In the genomic region with DNA sequence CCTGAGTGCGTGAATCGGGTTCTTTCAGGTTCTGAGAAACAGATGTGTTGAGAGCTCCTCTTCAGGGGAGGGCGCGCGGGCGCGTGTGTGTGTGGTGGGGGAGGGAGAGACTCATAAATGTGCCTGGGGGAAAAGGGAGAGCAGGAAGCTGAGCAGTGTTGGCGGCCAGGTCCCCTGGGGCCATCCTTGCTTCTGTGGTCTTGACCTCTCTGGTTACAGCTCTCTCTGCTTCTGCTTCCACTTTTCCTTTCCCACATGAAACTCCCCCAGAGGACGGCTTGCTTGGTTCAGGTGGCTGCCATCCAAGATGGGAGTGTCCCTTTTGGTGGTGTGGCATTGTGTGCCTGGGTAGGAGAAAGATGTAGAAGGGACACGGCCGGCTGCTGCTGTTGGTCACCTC, we compare ENCODE assay signal across 8 cellular contexts. TPM values are rescaled to one million over a fixed set of nuclear protein-coding genes. Genes with fewer than 3 reads are reported as not detected.
A peak's percentile ranks its signal among the peaks of the same experiment; 100 is the strongest.
DNase-seq lines count a peak whose midpoint lies in the region; ATAC-seq, FAIRE-seq and TF ChIP-seq lines count a peak whose summit lies in the region.

No MANE protein-coding gene starts in this region.

- TF ChIP-seq CTCF in BJ (IDR thresholded peaks at IDR 0.05; ENCODE audit: insufficient read depth, low read depth, low read length) (no peak), HEK293 (tag by site-specific recombination; IDR thresholded peaks at IDR 0.05) (no peak)

- H3K27ac ChIP-seq in HEK293 (ENCODE audit: extremely low read depth, low read depth, low read length): no peak overlapping the region

- TF ChIP-seq POLR2A in H54 (IDR thresholded peaks at IDR 0.05; ENCODE audit: low read depth, low read length) (no peak), GM12892 (IDR thresholded peaks at IDR 0.05; ENCODE audit: low read depth, low read length) (no peak)

- H3K36me3 ChIP-seq in BJ (ENCODE audit: control insufficient read depth, insufficient read depth, low read length) (peaks cover 21% of the 10 kb centered on the region), HEK293 (ENCODE audit: control insufficient read depth in 2 of 2, insufficient read depth in 1 of 2, low read length in 2 of 2) (peaks cover 11 to 66% of the 10 kb centered on the region in 2 experiments; a peak in 2 of 3 replicates)

- H3K9me3 ChIP-seq in HEK293 (ENCODE audit: control insufficient read depth, insufficient read depth, low read depth, low read length): no peaks in the 10 kb centered on the region

- H3K4me3 ChIP-seq in BJ (ENCODE audit: low read depth, low read length) (no peak overlapping the region), HEK293 (ENCODE audit: low read depth, low read length) (no peak overlapping the region)

- ATAC-seq in left ventricle myocardium superior (no peak), GM19463 (IDR thresholded peaks at IDR 0.05; ENCODE audit: unreplicated experiment) (no peak), GM19023 (IDR thresholded peaks at IDR 0.05; ENCODE audit: unreplicated experiment) (no peak)

- POLR2A ChIA-PET in BJ (lab: Charles Lee): interaction anchor here (0.8 to 1.1 kb wide), 2 partner anchors 9 to 22 kb away, joined by 3 to 7 read pairs; no protein-coding TSS in a partner anchor
- POLR2A ChIA-PET in HEK293 (lab: Yijun Ruan, JAX): no interaction called here

- no peaks in the 10 kb centered on the region for H3K27me3 ChIP-seq in BJ (ENCODE audit: control insufficient read depth, insufficient read depth, low read length)

- CTCF ChIA-PET in BJ (lab: Yijun Ruan, JAX): interaction anchor here (1.0 to 25.8 kb wide), 3 partner anchors 9 to 64 kb away, joined by 3 to 974 read pairs (median 15); no protein-coding TSS in a partner anchor
- CTCF ChIA-PET in HEK293 (lab: Yijun Ruan, JAX): interaction anchor here (1.0 to 34.8 kb wide), 4 partner anchors 9 to 47 kb away, joined by 3 to 794 read pairs (median 8); no protein-coding TSS in a partner anchor

- intact Hi-C loops in left ventricle myocardium superior (cut with micrococcal nuclease): no loop called here

- 0 out of 2 replicates have a peak, but pooled peaks cover 7% of the 10 kb centered on the region for H3K4me1 ChIP-seq in HEK293 (ENCODE audit: control insufficient read depth, insufficient read depth, low read length)

- FAIRE-seq in H54 (lab: Jason Lieb, UNC) (no peak), GM12892 (lab: Jason Lieb, UNC) (no peak)

- DNase-seq in BJ (ENCODE audit: low read depth): peak; percentile 40
- peak; percentile 21 for DNase-seq in SKM-1 (lab: John Stamatoyannopoulos, UW; ENCODE audit: unreplicated experiment)
- DNase-seq in left ventricle myocardium superior: peak; percentile 67
- no peak for DNase-seq in H54 (ENCODE audit: insufficient read length, low spot score)
- DNase-seq in GM12892 (ENCODE audit: insufficient read length): no peak

TF ChIP-seq in HEK293, 187 proteins besides CTCF, POLR2A, EP300 and RAD21:
- TF ChIP-seq ZFHX2 (tag by site-specific recombination; conservative IDR thresholded peaks at IDR 0.05): peak; percentile 58
- no peak for TF ChIP-seq ZBTB20 (tag by site-specific recombination; IDR thresholded peaks at IDR 0.05)
- TF ChIP-seq ZNF830 (tag by site-specific recombination; IDR thresholded peaks at IDR 0.05; ENCODE audit: low read depth): no peak
- TF ChIP-seq OSR2 (tag by site-specific recombination; IDR thresholded peaks at IDR 0.05): peak; percentile 86
- TF ChIP-seq ZIC2 (tag by site-specific recombination; IDR thresholded peaks at IDR 0.05): peak; percentile 52
- no peak for TF ChIP-seq ZNF391 (tag by site-specific recombination; IDR thresholded peaks at IDR 0.05; ENCODE audit: borderline replicate concordance, low read depth)
- no peak for TF ChIP-seq ZNF350 (tag by site-specific recombination; IDR thresholded peaks at IDR 0.05)
- TF ChIP-seq ZNF426 (tag by site-specific recombination; IDR thresholded peaks at IDR 0.05): no peak
- TF ChIP-seq ZNF423 (tag by site-specific recombination; IDR thresholded peaks at IDR 0.05): peak; percentile 73
- no peak for TF ChIP-seq ZNF175 (tag by site-specific recombination; IDR thresholded peaks at IDR 0.05)
- TF ChIP-seq GLIS1 (tag by site-specific recombination; IDR thresholded peaks at IDR 0.05): peak; percentile 43; the same call in 1 of the 2 replicates
- TF ChIP-seq EGR2 (tag by site-specific recombination; IDR thresholded peaks at IDR 0.05; ENCODE audit: low read depth): peak; percentile 72
- peak; percentile 61 for TF ChIP-seq FEZF1 (tag by site-specific recombination; IDR thresholded peaks at IDR 0.05)
- TF ChIP-seq, protein P1, sequence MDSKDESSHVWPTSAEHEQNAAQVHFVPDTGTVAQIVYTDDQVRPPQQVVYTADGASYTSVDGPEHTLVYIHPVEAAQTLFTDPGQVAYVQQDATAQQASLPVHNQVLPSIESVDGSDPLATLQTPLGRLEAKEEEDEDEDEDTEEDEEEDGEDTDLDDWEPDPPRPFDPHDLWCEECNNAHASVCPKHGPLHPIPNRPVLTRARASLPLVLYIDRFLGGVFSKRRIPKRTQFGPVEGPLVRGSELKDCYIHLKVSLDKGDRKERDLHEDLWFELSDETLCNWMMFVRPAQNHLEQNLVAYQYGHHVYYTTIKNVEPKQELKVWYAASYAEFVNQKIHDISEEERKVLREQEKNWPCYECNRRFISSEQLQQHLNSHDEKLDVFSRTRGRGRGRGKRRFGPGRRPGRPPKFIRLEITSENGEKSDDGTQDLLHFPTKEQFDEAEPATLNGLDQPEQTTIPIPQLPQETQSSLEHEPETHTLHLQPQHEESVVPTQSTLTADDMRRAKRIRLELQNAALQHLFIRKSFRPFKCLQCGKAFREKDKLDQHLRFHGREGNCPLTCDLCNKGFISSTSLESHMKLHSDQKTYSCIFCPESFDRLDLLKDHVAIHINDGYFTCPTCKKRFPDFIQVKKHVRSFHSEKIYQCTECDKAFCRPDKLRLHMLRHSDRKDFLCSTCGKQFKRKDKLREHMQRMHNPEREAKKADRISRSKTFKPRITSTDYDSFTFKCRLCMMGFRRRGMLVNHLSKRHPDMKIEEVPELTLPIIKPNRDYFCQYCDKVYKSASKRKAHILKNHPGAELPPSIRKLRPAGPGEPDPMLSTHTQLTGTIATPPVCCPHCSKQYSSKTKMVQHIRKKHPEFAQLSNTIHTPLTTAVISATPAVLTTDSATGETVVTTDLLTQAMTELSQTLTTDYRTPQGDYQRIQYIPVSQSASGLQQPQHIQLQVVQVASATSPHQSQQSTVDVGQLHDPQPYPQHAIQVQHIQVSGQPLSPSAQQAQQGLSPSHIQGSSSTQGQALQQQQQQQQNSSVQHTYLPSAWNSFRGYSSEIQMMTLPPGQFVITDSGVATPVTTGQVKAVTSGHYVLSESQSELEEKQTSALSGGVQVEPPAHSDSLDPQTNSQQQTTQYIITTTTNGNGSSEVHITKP (tag by site-specific recombination; IDR thresholded peaks at IDR 0.05): peak; percentile 71
- TF ChIP-seq WT1 (tag by site-specific recombination; IDR thresholded peaks at IDR 0.05): peak; percentile 61; the same call in 1 of the 2 replicates

RNA-seq across cellular contexts. Expression of a gene that starts 4.2 kb away (rescaled TPM):
- 115 and 163 TPM in 2 replicates for polyA plus RNA-seq in BJ (2011; rRNA removed)
- polyA minus RNA-seq in BJ (2011; rRNA and poly(A)+ RNA removed): 68.6 and 88.6 TPM in 2 replicates
- 26.5 TPM for total RNA-seq in left ventricle myocardium superior
- 13.5 TPM for polyA plus RNA-seq in GM12892 (2012; ENCODE audit: missing spikeins)

RNA-seq across cellular contexts. Expression of a gene that starts 5.5 kb away (rescaled TPM):
- polyA plus RNA-seq in BJ (2011; rRNA removed): 0.05 TPM in 1 of 2 replicates, not detected in the other
- not detected in 2 replicates for polyA minus RNA-seq in BJ (2011; rRNA and poly(A)+ RNA removed)
- not detected for total RNA-seq in left ventricle myocardium superior
- not detected for polyA plus RNA-seq in GM12892 (2012; ENCODE audit: missing spikeins)

RNA-seq across cellular contexts. Expression of a gene that starts 22.8 kb away (rescaled TPM):
- 9.8 and 18.6 TPM in 2 replicates for polyA plus RNA-seq in BJ (2011; rRNA removed)
- polyA minus RNA-seq in BJ (2011; rRNA and poly(A)+ RNA removed): 17.9 and 21.8 TPM in 2 replicates
- total RNA-seq in left ventricle myocardium superior: 58.9 TPM
- 3.3 TPM for polyA plus RNA-seq in GM12892 (2012; ENCODE audit: missing spikeins)

Comparison
In these comparisons a context has a peak if more than half of its experiments do, and no peak if none do; other contexts are left out.
1. DNase-seq: peak in BJ (single experiment), SKM-1 (single experiment) and left ventricle myocardium superior (single experiment); none in H54 (single experiment) and GM12892 (single experiment).